In the genomic region with DNA sequence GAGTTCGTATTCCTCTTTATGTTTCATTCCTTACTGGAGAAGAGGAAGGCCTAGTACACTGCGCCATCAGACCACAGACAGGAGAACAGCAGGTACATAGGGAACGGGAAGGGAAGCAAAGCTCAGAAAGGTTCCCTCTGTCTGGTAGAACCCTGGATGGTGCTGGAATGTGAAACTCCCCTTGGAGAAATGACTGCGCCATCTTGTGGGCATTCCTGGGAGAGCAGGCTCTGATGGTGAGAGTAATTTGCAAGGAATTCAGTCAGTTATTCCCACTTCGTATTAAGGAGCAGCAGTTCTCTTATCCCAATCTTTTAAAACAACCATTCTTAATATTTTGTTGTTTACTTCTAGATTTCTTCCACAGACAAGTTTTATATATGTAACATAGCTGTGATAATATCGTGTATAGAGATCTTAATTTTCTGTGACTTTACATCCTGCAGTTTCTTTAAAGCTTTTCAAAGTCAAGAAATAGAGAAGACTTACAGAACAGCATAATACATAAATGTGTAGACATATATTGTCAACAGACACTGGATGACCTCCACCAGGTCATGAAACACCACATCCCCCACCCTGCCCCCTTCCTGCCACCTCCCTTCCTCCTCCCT, we compare ENCODE assay signal across 8 cellular contexts.
A peak's percentile ranks its signal among the peaks of the same experiment; 100 is the strongest.
DNase-seq lines count a peak whose midpoint lies in the region; ATAC-seq, FAIRE-seq and TF ChIP-seq lines count a peak whose summit lies in the region.

No MANE protein-coding gene starts in this region.

- no peak overlapping the region for H3K27ac ChIP-seq in right lobe of liver

- no peak overlapping the region for H3K4me3 ChIP-seq in right lobe of liver

- FAIRE-seq in A204.1 (lab: Jason Lieb, UNC) (peak; percentile 89), GM19239 (lab: Jason Lieb, UNC) (peak; percentile 85)

- H3K4me1 ChIP-seq in right lobe of liver, result no peaks in the 10 kb centered on the region

- DNase-seq in GM19239 (ENCODE audit: insufficient read length, low spot score) (peak; percentile 56), NCI-H2227 (lab: John Stamatoyannopoulos, UW; ENCODE audit: unreplicated experiment) (peak; percentile 86), dedifferentiated amniotic fluid mesenchymal stem cell (ENCODE audit: extremely low spot score) (peak; percentile 75), right lobe of liver (peak in 2 of 3 donors; percentile 61 to 62)
- peak; percentile 66 for DNase-seq in activated CD4-positive, alpha-beta T cell treated with anti-CD3 and anti-CD28 coated beads for 48 hours
- DNase-seq in stimulated activated CD8-positive, alpha-beta memory T cell treated with anti-CD3 and anti-CD28 coated beads, Interleukin-12 subunit alpha, Interleukin-12 subunit beta, amount 100 ng/mL, for 1 hour (ENCODE audit: low read depth), result peak; percentile 51

- no peaks in the 10 kb centered on the region for H3K27me3 ChIP-seq in right lobe of liver

- TF ChIP-seq POLR2A in right lobe of liver (IDR thresholded peaks at IDR 0.05), result no peak

- ATAC-seq in right lobe of liver (peak; percentile 75 to 93 (median 86)), HG03039 (IDR thresholded peaks at IDR 0.05; ENCODE audit: unreplicated experiment) (no peak)

- 23% methylated on average over 6 of the region's 6 CpGs for WGBS in right lobe of liver (ENCODE audit: insufficient coverage, low coverage, low lambda C conversion rate, missing lambda C conversion rate)

- intact Hi-C loops in right lobe of liver (cut with DNase I), result no loop called here

- TF ChIP-seq CTCF in right lobe of liver (IDR thresholded peaks at IDR 0.05), result peak; percentile 65 to 86 (median 82)

- no peaks in the 10 kb centered on the region for H3K9me3 ChIP-seq in right lobe of liver

- H3K36me3 ChIP-seq in right lobe of liver, result no peaks in the 10 kb centered on the region
